1 cellular context compared by ENCODE assay signal in the genomic region with DNA sequence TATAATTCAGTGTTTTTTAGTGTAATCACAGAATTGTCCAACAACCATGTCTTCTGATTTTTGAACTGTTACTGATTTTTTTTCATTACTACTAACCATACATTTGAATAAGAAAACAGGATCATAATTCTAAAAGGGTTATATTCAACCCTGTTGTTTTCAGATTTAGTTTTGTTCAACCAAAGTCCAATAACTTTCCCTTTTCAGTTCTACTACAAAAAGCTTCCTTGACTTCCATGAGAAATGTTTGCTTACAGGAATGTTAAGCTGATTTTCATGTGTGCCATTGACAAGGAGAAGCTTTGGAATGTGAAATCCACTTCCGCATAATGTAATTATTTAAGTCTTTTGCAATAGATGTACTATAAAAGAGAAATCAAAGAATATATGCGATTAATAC.
TF ChIP-seq lines count a peak whose summit lies in the region.

No MANE protein-coding gene starts in this region.

TF ChIP-seq in K562, 482 proteins besides CTCF, POLR2A, EP300 and RAD21 (continued from another document):
- TF ChIP-seq POLR2B (IDR thresholded peaks at IDR 0.05; ENCODE audit: low read depth, partially characterized antibody) (no peak), ZNF551 (CRISPR knock-in tag; IDR thresholded peaks at IDR 0.05) (no peak), ZNF780A (CRISPR knock-in tag; IDR thresholded peaks at IDR 0.05) (no peak), RREB1 (CRISPR knock-in tag; IDR thresholded peaks at IDR 0.05) (no peak), ETS2 (tag; IDR thresholded peaks at IDR 0.05; ENCODE audit: borderline replicate concordance, poor library complexity, severe bottlenecking) (no peak), SLC30A9 (CRISPR knock-in tag; IDR thresholded peaks at IDR 0.05) (no peak), CCAR2 (IDR thresholded peaks at IDR 0.05; ENCODE audit: low read depth, low read length) (no peak), ZNF76 (CRISPR knock-in tag; IDR thresholded peaks at IDR 0.05; ENCODE audit: borderline replicate concordance) (no peak), TEAD1 (CRISPR knock-in tag; IDR thresholded peaks at IDR 0.05) (no peak), ZBED1 (IDR thresholded peaks at IDR 0.05) (no peak), NKRF (IDR thresholded peaks at IDR 0.05; ENCODE audit: borderline replicate concordance) (no peak), POLR2H (tag; IDR thresholded peaks at IDR 0.05; ENCODE audit: low read depth) (no peak), USF2 (CRISPR knock-in tag; IDR thresholded peaks at IDR 0.05) (no peak)
- TF ChIP-seq, protein P1, sequence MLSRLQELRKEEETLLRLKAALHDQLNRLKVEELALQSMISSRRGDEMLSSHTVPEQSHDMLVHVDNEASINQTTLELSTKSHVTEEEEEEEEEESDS (CRISPR knock-in tag; IDR thresholded peaks at IDR 0.05) = no peak
- TF ChIP-seq, protein P2, sequence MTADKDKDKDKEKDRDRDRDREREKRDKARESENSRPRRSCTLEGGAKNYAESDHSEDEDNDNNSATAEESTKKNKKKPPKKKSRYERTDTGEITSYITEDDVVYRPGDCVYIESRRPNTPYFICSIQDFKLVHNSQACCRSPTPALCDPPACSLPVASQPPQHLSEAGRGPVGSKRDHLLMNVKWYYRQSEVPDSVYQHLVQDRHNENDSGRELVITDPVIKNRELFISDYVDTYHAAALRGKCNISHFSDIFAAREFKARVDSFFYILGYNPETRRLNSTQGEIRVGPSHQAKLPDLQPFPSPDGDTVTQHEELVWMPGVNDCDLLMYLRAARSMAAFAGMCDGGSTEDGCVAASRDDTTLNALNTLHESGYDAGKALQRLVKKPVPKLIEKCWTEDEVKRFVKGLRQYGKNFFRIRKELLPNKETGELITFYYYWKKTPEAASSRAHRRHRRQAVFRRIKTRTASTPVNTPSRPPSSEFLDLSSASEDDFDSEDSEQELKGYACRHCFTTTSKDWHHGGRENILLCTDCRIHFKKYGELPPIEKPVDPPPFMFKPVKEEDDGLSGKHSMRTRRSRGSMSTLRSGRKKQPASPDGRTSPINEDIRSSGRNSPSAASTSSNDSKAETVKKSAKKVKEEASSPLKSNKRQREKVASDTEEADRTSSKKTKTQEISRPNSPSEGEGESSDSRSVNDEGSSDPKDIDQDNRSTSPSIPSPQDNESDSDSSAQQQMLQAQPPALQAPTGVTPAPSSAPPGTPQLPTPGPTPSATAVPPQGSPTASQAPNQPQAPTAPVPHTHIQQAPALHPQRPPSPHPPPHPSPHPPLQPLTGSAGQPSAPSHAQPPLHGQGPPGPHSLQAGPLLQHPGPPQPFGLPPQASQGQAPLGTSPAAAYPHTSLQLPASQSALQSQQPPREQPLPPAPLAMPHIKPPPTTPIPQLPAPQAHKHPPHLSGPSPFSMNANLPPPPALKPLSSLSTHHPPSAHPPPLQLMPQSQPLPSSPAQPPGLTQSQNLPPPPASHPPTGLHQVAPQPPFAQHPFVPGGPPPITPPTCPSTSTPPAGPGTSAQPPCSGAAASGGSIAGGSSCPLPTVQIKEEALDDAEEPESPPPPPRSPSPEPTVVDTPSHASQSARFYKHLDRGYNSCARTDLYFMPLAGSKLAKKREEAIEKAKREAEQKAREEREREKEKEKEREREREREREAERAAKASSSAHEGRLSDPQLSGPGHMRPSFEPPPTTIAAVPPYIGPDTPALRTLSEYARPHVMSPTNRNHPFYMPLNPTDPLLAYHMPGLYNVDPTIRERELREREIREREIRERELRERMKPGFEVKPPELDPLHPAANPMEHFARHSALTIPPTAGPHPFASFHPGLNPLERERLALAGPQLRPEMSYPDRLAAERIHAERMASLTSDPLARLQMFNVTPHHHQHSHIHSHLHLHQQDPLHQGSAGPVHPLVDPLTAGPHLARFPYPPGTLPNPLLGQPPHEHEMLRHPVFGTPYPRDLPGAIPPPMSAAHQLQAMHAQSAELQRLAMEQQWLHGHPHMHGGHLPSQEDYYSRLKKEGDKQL (CRISPR knock-in tag; IDR thresholded peaks at IDR 0.05; ENCODE audit: borderline replicate concordance) = no peak
